Comparison of ENCODE assay signal across 9 cellular contexts in genomic region chr14:77173911-77174617, GRCh38. TPM values are rescaled to one million over a fixed set of nuclear protein-coding genes. Genes with fewer than 3 reads are reported as not detected.
DNase-seq lines count a peak whose midpoint lies in the region; ATAC-seq and TF ChIP-seq lines count a peak whose summit lies in the region.
"Not testable (repeated sequence)": the region's sequence is repeated elsewhere in the genome, so short reads cannot be mapped to it uniquely, and the experiment has no call there.
"Had no signal": no experiment of that assay in that cellular context is flagged by ENCODE, and none has a peak within 500 bp of the region (broad histone marks: within the 10 kb centered on the region; RNA-seq: fewer than 3 reads in every experiment).

No MANE protein-coding gene starts in this region.

- H3K4me1 ChIP-seq in RWPE2 (ENCODE audit: insufficient read depth, poor library complexity, severe bottlenecking): not testable (repeated sequence)

- H3K36me3 ChIP-seq in RWPE2 (ENCODE audit: low read depth): not testable (repeated sequence)

- not testable (repeated sequence) for H3K4me3 Mint-ChIP-seq in MCF 10A (ENCODE audit: unreplicated experiment)

- ATAC-seq in RWPE2 (ENCODE audit: low read depth): peak; percentile 82

- H3K4me3 ChIP-seq in RWPE2 (ENCODE audit: severe bottlenecking); fibroblast of pulmonary artery (replicated peaks; ENCODE audit: low read depth, low read length): not testable (repeated sequence)

- not testable (repeated sequence) for H3K27me3 ChIP-seq in RWPE2 (ENCODE audit: insufficient read depth, poor library complexity, severe bottlenecking)

- peaks cover 13% of the 10 kb centered on the region for H3K9me3 Mint-ChIP-seq in MCF 10A (ENCODE audit: unreplicated experiment)

- intact Hi-C loops in MCF 10A (cut with micrococcal nuclease): not testable (repeated sequence)

- H3K27ac Mint-ChIP-seq in MCF 10A (ENCODE audit: low read depth, unreplicated experiment): not testable (repeated sequence)

- TF ChIP-seq CTCF in RWPE2 (IDR thresholded peaks at IDR 0.05; ENCODE audit: poor library complexity, severe bottlenecking); MCF 10A (IDR thresholded peaks at IDR 0.05; ENCODE audit: unreplicated experiment); fibroblast of pulmonary artery (IDR thresholded peaks at IDR 0.05; ENCODE audit: low read length, missing control alignments): not testable (repeated sequence)

- not testable (repeated sequence) for H3K4me1 Mint-ChIP-seq in MCF 10A (ENCODE audit: insufficient read depth, unreplicated experiment)

- H3K9me3 ChIP-seq in RWPE2 (ENCODE audit: severe bottlenecking): peaks cover 14% of the 10 kb centered on the region

- DNase-seq in ELR (ENCODE audit: low read depth) (peak; percentile 32), LHCN-M2 (ENCODE audit: low read depth) (peak; percentile 32), MCF 10A (ENCODE audit: unreplicated experiment) (peak; percentile 32), dermis blood vessel endothelial cell (peak; percentile 10), fibroblast of pulmonary artery (ENCODE audit: low read depth) (peak; percentile 9), kidney glomerular epithelial cell (lab: John Stamatoyannopoulos, UW) (peak; percentile 8)
- DNase-seq in RWPE2 (ENCODE audit: low spot score): not testable (repeated sequence)

- POLR2A ChIA-PET in MCF 10A (lab: Yijun Ruan, JAX): interaction anchor here (0.7 kb wide), 1 partner anchor 21 kb away, joined by 3 read pairs; no protein-coding TSS in a partner anchor

- BruUV-seq in MCF 10A (replicated peaks; lab: Mats Ljungman, UMichigan): not testable (repeated sequence)

- not testable (repeated sequence) for H3K27me3 Mint-ChIP-seq in MCF 10A (ENCODE audit: insufficient read depth, unreplicated experiment)

- CTCF ChIA-PET in MCF 10A (lab: Yijun Ruan, JAX): not testable (repeated sequence)

- not testable (repeated sequence) for H3K27ac ChIP-seq in RWPE2 (ENCODE audit: poor library complexity, severe bottlenecking)

- not testable (repeated sequence) for H3K36me3 Mint-ChIP-seq in MCF 10A (ENCODE audit: insufficient read depth, unreplicated experiment)

RNA-seq across cellular contexts. Expression of gene TMEM63C, which starts 7.5 kb away (rescaled TPM):
- total RNA-seq in LHCN-M2 (2014; rRNA removed) (0.06 TPM in 1 of 2 replicates, not detected in the other), MCF 10A (2022) (5.1 and 9.3 TPM in 2 replicates), dermis blood vessel endothelial cell (under 0.01 TPM in 1 of 2 replicates, not detected in the other)
- polyA plus RNA-seq in LHCN-M2 (2012): not detected
- polyA plus RNA-seq: IMR-90 had no signal

RNA-seq across cellular contexts. Expression of gene ZDHHC22, which starts 32.5 kb away (rescaled TPM):
- under 0.01 TPM in 1 of 2 replicates, not detected in the other for total RNA-seq in LHCN-M2 (2014; rRNA removed)
- 0.07 TPM for polyA plus RNA-seq in LHCN-M2 (2012)
- not detected in 2 replicates for total RNA-seq in MCF 10A (2022)
- not detected in 2 replicates for total RNA-seq in dermis blood vessel endothelial cell
- total RNA-seq: CD4-positive, alpha-beta T cell; IMR-90 had no signal
- polyA plus RNA-seq: IMR-90 had no signal
